14 cellular contexts compared by ENCODE assay signal in the genomic region with DNA sequence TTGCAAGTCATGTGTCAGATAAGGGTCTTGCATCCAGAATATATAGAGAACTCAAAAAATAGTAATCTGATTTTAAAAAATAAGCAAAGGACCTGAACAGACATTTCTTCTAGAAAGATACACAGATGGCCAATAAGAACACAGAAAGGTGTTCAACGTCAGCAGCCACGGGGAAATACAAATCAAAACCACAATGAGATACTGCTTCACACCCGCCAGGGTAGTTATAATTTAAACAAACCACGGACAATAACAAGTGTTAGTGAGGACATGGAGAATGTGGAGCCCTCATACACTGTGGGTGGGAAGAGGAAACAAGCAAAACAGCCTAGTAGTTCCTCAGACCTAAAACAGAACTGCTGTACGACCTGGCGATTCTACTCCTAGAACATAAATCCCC. TPM values are rescaled to one million over a fixed set of nuclear protein-coding genes. Genes with fewer than 3 reads are reported as not detected.
DNase-seq lines count a peak whose midpoint lies in the region; ATAC-seq, FAIRE-seq and TF ChIP-seq lines count a peak whose summit lies in the region.
"Had no signal": no experiment of that assay in that cellular context is flagged by ENCODE, and none has a peak within 500 bp of the region (broad histone marks: within the 10 kb centered on the region; RNA-seq: fewer than 3 reads in every experiment).

No MANE protein-coding gene starts in this region.

- no peaks in the 10 kb centered on the region for H4K20me1 ChIP-seq in OCI-LY3 (ENCODE audit: insufficient read depth, low read length)
- no peaks in the 10 kb centered on the region for H4K20me1 ChIP-seq in K562 (replicated peaks; ENCODE audit: control insufficient read depth, insufficient read depth, low read length)

- TF ChIP-seq POLR2A in K562 (conservative IDR thresholded peaks at IDR 0.05): 0 out of 2 replicates have a peak, but pooled peaks have one; percentile 15

- WGBS in K562 (ENCODE audit: insufficient coverage, low coverage, missing lambda C conversion rate): 21% methylated on average over 6 of the region's 6 CpGs
- no CpG with 5 or more reads among the region's 6 CpGs for WGBS in trophoblast cell (ENCODE audit: extremely low coverage, insufficient coverage, insufficient read length)

- H3K27me3 ChIP-seq in OCI-LY3 (ENCODE audit: low read depth, low read length) (0 out of 2 replicates have a peak, but pooled peaks cover 2% of the 10 kb centered on the region), K562 (ENCODE audit: control insufficient read depth in 2 of 2, insufficient read depth in 2 of 2, low read length in 2 of 2) (peaks cover 14 to 22% of the 10 kb centered on the region in 2 experiments), trophoblast cell (ENCODE audit: insufficient read depth, low read length) (no peaks in the 10 kb centered on the region)
- H3K27me3 ChIP-seq: testis had no signal

- no peak overlapping the region for H3K23ac ChIP-seq in trophoblast cell (ENCODE audit: low read length)

- no peak overlapping the region for H4K12ac ChIP-seq in trophoblast cell (ENCODE audit: low read depth, low read length)

- H4K91ac ChIP-seq in trophoblast cell (ENCODE audit: low read depth, low read length): no peak overlapping the region

- in situ Hi-C loops in K562 (cut with MboI): no loop called here

- H2AFZ ChIP-seq in OCI-LY3 (ENCODE audit: low read depth, low read length): peak overlapping the region; percentile 63; the same call in 1 of the 2 replicates
- no peak overlapping the region for H2AFZ ChIP-seq in K562 (ENCODE audit: low read depth, low read length)
- H2AFZ ChIP-seq in trophoblast cell (ENCODE audit: insufficient read depth, low read length, poor library complexity): no peak overlapping the region

- FAIRE-seq in K562 (lab: Jason Lieb, UNC): peak; percentile 54

- no peak overlapping the region for H3K4ac ChIP-seq in trophoblast cell (ENCODE audit: low read depth, low read length)

- TF ChIP-seq CTCF in OCI-LY3 (IDR thresholded peaks at IDR 0.05; ENCODE audit: low read depth, low read length): no peak
- TF ChIP-seq CTCF in K562 (IDR thresholded peaks at IDR 0.05 in 2 of 3, conservative IDR thresholded peaks at IDR 0.05 in 1 of 3; ENCODE audit: insufficient read depth in 2 of 3, low read depth in 1 of 3, low read length in 3 of 3): no peak

- no peaks in the 10 kb centered on the region for H3K9me1 ChIP-seq in K562 (ENCODE audit: control insufficient read depth, insufficient read depth, low read length)

- H3K4me2 ChIP-seq in OCI-LY3 (ENCODE audit: low read length) (peak overlapping the region; percentile 11; the same call in 1 of the 2 replicates), K562 (ENCODE audit: insufficient read depth, low read length) (no peak overlapping the region), trophoblast cell (ENCODE audit: low read length) (peak overlapping the region; percentile 25)

- H3K14ac ChIP-seq in trophoblast cell (ENCODE audit: low read length): peak overlapping the region; percentile 45

- no peak for DNase-seq in activated CD4-positive, CD25-positive, alpha-beta regulatory T cell (lab: John Stamatoyannopoulos, UW)
- DNase-seq in K562 (ENCODE audit: extremely low read depth in 1 of 4, low spot score in 3 of 4): no peak
- no peak for DNase-seq in trophoblast cell
- DNase-seq in cortex of kidney (lab: John Stamatoyannopoulos, UW): no peak
- DNase-seq: activated CD4-positive, CD25-positive, alpha-beta regulatory T cell treated with anti-CD3 and anti-CD28 coated beads, Interleukin-2, amount 50 U/mL, for 72 hours; NCI-H2171; testis had no signal

- no peak overlapping the region for H3K9ac ChIP-seq in OCI-LY3 (ENCODE audit: low read length)
- no peak overlapping the region for H3K9ac ChIP-seq in K562 (ENCODE audit: insufficient read depth in 1 of 2, low read depth in 2 of 2, low read length in 2 of 2)
- H3K9ac ChIP-seq in trophoblast cell (ENCODE audit: low read length): no peak overlapping the region

- no peak overlapping the region for H2AK5ac ChIP-seq in trophoblast cell (ENCODE audit: low read length)

- H3K36me3 ChIP-seq in OCI-LY3 (replicated peaks; ENCODE audit: low read depth, low read length): no peaks in the 10 kb centered on the region
- no peaks in the 10 kb centered on the region for H3K36me3 ChIP-seq in K562 (ENCODE audit: control insufficient read depth, insufficient read depth, low read length)
- no peaks in the 10 kb centered on the region for H3K36me3 ChIP-seq in trophoblast cell (ENCODE audit: control insufficient read depth in 1 of 2, insufficient read depth in 2 of 2, low read length in 2 of 2)
- H3K36me3 ChIP-seq: Peyer's patch had no signal

- H3K79me1 ChIP-seq in trophoblast cell (ENCODE audit: low read length): peaks cover 13% of the 10 kb centered on the region

- H3K27ac ChIP-seq in OCI-LY3 (ENCODE audit: low read length) (no peak overlapping the region), K562 (ENCODE audit: extremely low read depth, low read depth, low read length) (no peak overlapping the region), trophoblast cell (ENCODE audit: low read depth, low read length) (peak overlapping the region; percentile 88)
- H3K27ac ChIP-seq: testis had no signal

- ATAC-seq in activated CD4-positive, CD25-positive, alpha-beta regulatory T cell treated with anti-CD3 and anti-CD28 coated beads, Interleukin-2, amount 50 U/mL, for 24 hours: peak; percentile 35 to 74
- no peak for ATAC-seq in K562
- no peak for ATAC-seq in HG03135 (IDR thresholded peaks at IDR 0.05; ENCODE audit: unreplicated experiment)
- ATAC-seq in GM18907 (IDR thresholded peaks at IDR 0.05; ENCODE audit: unreplicated experiment): no peak

- peak overlapping the region; percentile 83 for H2BK5ac ChIP-seq in trophoblast cell (ENCODE audit: low read depth, low read length, poor library complexity)

- H2BK120ac ChIP-seq in trophoblast cell (ENCODE audit: insufficient read depth, low read length, poor library complexity): peak overlapping the region; percentile 77

- H3K18ac ChIP-seq in trophoblast cell (ENCODE audit: low read length): no peak overlapping the region

- H3K4me3 ChIP-seq in OCI-LY3 (ENCODE audit: low read length) (no peak overlapping the region), K562 (no peak overlapping the region), trophoblast cell (ENCODE audit: low read depth, low read length) (no peak overlapping the region)
- H3K4me3 ChIP-seq: Peyer's patch, testis had no signal

- BruUV-seq in K562 (replicated peaks; lab: Mats Ljungman, UMichigan): TSS peak; percentile 93

- H3K79me2 ChIP-seq in OCI-LY3 (ENCODE audit: low read length) (no peaks in the 10 kb centered on the region), K562 (ENCODE audit: control insufficient read depth, insufficient read depth, low read length) (no peaks in the 10 kb centered on the region), trophoblast cell (ENCODE audit: control insufficient read depth, insufficient read depth, low read length, poor library complexity) (no peaks in the 10 kb centered on the region)

- H3K4me1 ChIP-seq in OCI-LY3 (ENCODE audit: low read length) (peaks cover 7% of the 10 kb centered on the region; the same call in 1 of the 2 replicates), K562 (replicated peaks in 1 of 2; ENCODE audit: control insufficient read depth in 2 of 2, insufficient read depth in 2 of 2, low read length in 2 of 2) (peaks cover 3 to 34% of the 10 kb centered on the region in 2 experiments; a peak in 4 of 5 replicates), trophoblast cell (ENCODE audit: control insufficient read depth in 1 of 2, insufficient read depth in 2 of 2, low read length in 2 of 2) (peaks cover 5 to 10% of the 10 kb centered on the region in 2 experiments)
- H3K4me1 ChIP-seq: Peyer's patch had no signal

- H3K9me3 ChIP-seq in OCI-LY3 (ENCODE audit: insufficient read depth, low read length): no peaks in the 10 kb centered on the region
- H3K9me3 ChIP-seq in K562 (replicated peaks; ENCODE audit: control insufficient read depth, insufficient read depth, low read depth, low read length): no peaks in the 10 kb centered on the region
- no peaks in the 10 kb centered on the region for H3K9me3 ChIP-seq in trophoblast cell (ENCODE audit: insufficient read depth, low read depth, low read length)
- H3K9me3 ChIP-seq: Peyer's patch, testis had no signal

- TF ChIP-seq EP300 in K562 (IDR thresholded peaks at IDR 0.05; ENCODE audit: low read length): no peak

- peak overlapping the region; percentile 88 for H2BK12ac ChIP-seq in trophoblast cell (ENCODE audit: low read length)

- no peak overlapping the region for H4K8ac ChIP-seq in trophoblast cell (ENCODE audit: low read depth, low read length)

- intact Hi-C loops in K562 (cut with micrococcal nuclease): no loop called here

- POLR2A ChIA-PET in K562 (lab: Yijun Ruan, JAX): no interaction called here

- no peak for TF ChIP-seq RAD21 in K562 (CRISPR knock-in tag; conservative IDR thresholded peaks at IDR 0.05 in 1 of 2, IDR thresholded peaks at IDR 0.05 in 1 of 2)

- CTCF ChIA-PET in K562 (lab: Yijun Ruan, JAX; ENCODE audit: low intra/inter-chr PET ratio): no interaction called here

RNA-seq across cellular contexts. Expression of gene NAPA, which starts 26.6 kb away (rescaled TPM):
- 45.2 and 101 TPM in 2 replicates for total RNA-seq in K562 (2011; cell fraction: chromatin; rRNA removed; ENCODE audit: low replicate concordance)
- total RNA-seq in K562 (2011; cell fraction: nucleolus; rRNA removed): 60.4 and 69.0 TPM in 2 replicates
- total RNA-seq in K562 (2011; cell fraction: nucleoplasm; rRNA removed): 46.8 and 63.8 TPM in 2 replicates
- total RNA-seq in K562 (2014; rRNA removed) (98.6 and 103 TPM in 2 replicates), K562 (2014; rRNA removed; fragmentation: Illumina TruSeq; extraction: Trizol) (23.3 and 25.7 TPM in 2 replicates), K562 (2015; rRNA removed; fragmentation: Illumina TruSeq; extraction: Trizol) (49.3 and 49.4 TPM in 2 replicates), K562 (2021) (88.5 and 92.6 TPM in 2 replicates)
- polyA plus RNA-seq in K562 (2011; rRNA removed) (77.5 and 115 TPM in 2 replicates), K562 (2014; fragmentation: Illumina TruSeq; extraction: Trizol) (82.2 and 88.2 TPM in 2 replicates), K562 (2014; fragmentation: Nextera tagmentation; extraction: Ambion mirVana) (10 to 100 TPM in 1 of 2 experiments, 1 to 10 TPM in 1; 5.4 to 22.4 TPM), K562 (2014; rRNA removed) (79.3 and 91.8 TPM in 2 replicates)
- polyA plus RNA-seq in K562 (2011; cell fraction: cytosol; rRNA removed): 74.7 and 132 TPM in 2 replicates
- polyA plus RNA-seq in K562 (2011; cell fraction: nucleus; rRNA removed): 52.5 and 61.2 TPM in 2 replicates
- polyA plus RNA-seq in K562 (2012): 72.3 and 117 TPM in 2 replicates
- 66.5 and 83.7 TPM in 2 replicates for polyA minus RNA-seq in K562 (2011; rRNA and poly(A)+ RNA removed)
- polyA minus RNA-seq in K562 (2011; cell fraction: cytosol; rRNA and poly(A)+ RNA removed): 79.6 and 85.6 TPM in 2 replicates
- 26.5 and 37.7 TPM in 2 replicates for polyA minus RNA-seq in K562 (2011; cell fraction: nucleus; rRNA and poly(A)+ RNA removed)
- 86.0 and 93.0 TPM in 2 replicates for polyA plus RNA-seq in trophoblast cell (2013)

RNA-seq across cellular contexts. Expression of gene ZNF541, which starts 31.4 kb away (rescaled TPM):
- not detected in 2 replicates for total RNA-seq in K562 (2011; cell fraction: chromatin; rRNA removed; ENCODE audit: low replicate concordance)
- total RNA-seq in K562 (2011; cell fraction: nucleolus; rRNA removed): not detected in 2 replicates
- total RNA-seq in K562 (2011; cell fraction: nucleoplasm; rRNA removed): not detected in 2 replicates
- 0.09 and 0.12 TPM in 2 replicates for total RNA-seq in K562 (2014; rRNA removed)
- total RNA-seq in K562 (2014; rRNA removed; fragmentation: Illumina TruSeq; extraction: Trizol): 0.03 and 0.04 TPM in 2 replicates
- total RNA-seq in K562 (2015; rRNA removed; fragmentation: Illumina TruSeq; extraction: Trizol): 0.08 and 0.11 TPM in 2 replicates
- 0.04 and 0.16 TPM in 2 replicates for total RNA-seq in K562 (2021)
- 0.06 and 0.15 TPM in 2 replicates for polyA plus RNA-seq in K562 (2011; rRNA removed)
- polyA plus RNA-seq in K562 (2011; cell fraction: cytosol; rRNA removed): 0.10 and 0.15 TPM in 2 replicates
- 0.07 TPM in 1 of 2 replicates, not detected in the other for polyA plus RNA-seq in K562 (2011; cell fraction: nucleus; rRNA removed)
- 0.14 and 0.37 TPM in 2 replicates for polyA plus RNA-seq in K562 (2012)
- 0.07 TPM in 1 of 2 replicates, not detected in the other for polyA plus RNA-seq in K562 (2014; fragmentation: Illumina TruSeq; extraction: Trizol)
- polyA plus RNA-seq in K562 (2014; fragmentation: Nextera tagmentation; extraction: Ambion mirVana): under 1 TPM in 1 of 2 experiments, not detected in 1; 0.04 TPM
- 0.03 and 0.04 TPM in 2 replicates for polyA plus RNA-seq in K562 (2014; rRNA removed)
- not detected in 2 replicates for polyA minus RNA-seq in K562 (2011; rRNA and poly(A)+ RNA removed)
- polyA minus RNA-seq in K562 (2011; cell fraction: cytosol; rRNA and poly(A)+ RNA removed): not detected in 2 replicates
- not detected in 2 replicates for polyA minus RNA-seq in K562 (2011; cell fraction: nucleus; rRNA and poly(A)+ RNA removed)
- 0.01 and 0.08 TPM in 2 replicates for polyA plus RNA-seq in trophoblast cell (2013)
- total RNA-seq: A172, chondrocyte, Peyer's patch had no signal

RNA-seq across cellular contexts. Expression of gene KPTN, which starts 57.5 kb away (rescaled TPM):
- 6.2 and 16.4 TPM in 2 replicates for total RNA-seq in K562 (2011; cell fraction: chromatin; rRNA removed; ENCODE audit: low replicate concordance)
- 13.6 and 14.7 TPM in 2 replicates for total RNA-seq in K562 (2011; cell fraction: nucleolus; rRNA removed)
- 7.3 and 7.6 TPM in 2 replicates for total RNA-seq in K562 (2011; cell fraction: nucleoplasm; rRNA removed)
- 8.5 and 11.9 TPM in 2 replicates for total RNA-seq in K562 (2014; rRNA removed)
- total RNA-seq in K562 (2014; rRNA removed; fragmentation: Illumina TruSeq; extraction: Trizol): 4.9 and 6.4 TPM in 2 replicates
- total RNA-seq in K562 (2015; rRNA removed; fragmentation: Illumina TruSeq; extraction: Trizol): 7.8 and 8.0 TPM in 2 replicates
- total RNA-seq in K562 (2021): 14.3 and 16.3 TPM in 2 replicates
- 10.0 and 10.5 TPM in 2 replicates for polyA plus RNA-seq in K562 (2011; rRNA removed)
- polyA plus RNA-seq in K562 (2011; cell fraction: cytosol; rRNA removed): 9.7 and 17.1 TPM in 2 replicates
- 28.4 and 49.7 TPM in 2 replicates for polyA plus RNA-seq in K562 (2011; cell fraction: nucleus; rRNA removed)
- polyA plus RNA-seq in K562 (2012): 11.8 and 12.7 TPM in 2 replicates
- 12.3 and 18.2 TPM in 2 replicates for polyA plus RNA-seq in K562 (2014; fragmentation: Illumina TruSeq; extraction: Trizol)
- polyA plus RNA-seq in K562 (2014; fragmentation: Nextera tagmentation; extraction: Ambion mirVana): 1 to 10 TPM in 1 of 2 experiments, under 1 TPM in 1; 0.56 to 2.7 TPM
- 16.2 and 18.6 TPM in 2 replicates for polyA plus RNA-seq in K562 (2014; rRNA removed)
- polyA minus RNA-seq in K562 (2011; rRNA and poly(A)+ RNA removed): 2.6 and 4.0 TPM in 2 replicates
- 2.9 and 5.1 TPM in 2 replicates for polyA minus RNA-seq in K562 (2011; cell fraction: cytosol; rRNA and poly(A)+ RNA removed)
- polyA minus RNA-seq in K562 (2011; cell fraction: nucleus; rRNA and poly(A)+ RNA removed): 2.8 TPM in 2 replicates
- 11.2 TPM in 2 replicates for polyA plus RNA-seq in trophoblast cell (2013)

Comparison
In these comparisons a context has a peak if more than half of its experiments do, and no peak if none do; other contexts are left out.
1. ATAC-seq: peak in activated CD4-positive, CD25-positive, alpha-beta regulatory T cell treated with anti-CD3 and anti-CD28 coated beads, Interleukin-2, amount 50 U/mL, for 24 hours (2 of 2); none in K562 (single experiment), HG03135 (single experiment) and GM18907 (single experiment).